ENCODE assay signal across 9 cellular contexts in genomic region chr9:131697908-131698714, GRCh38. TPM values are rescaled to one million over a fixed set of nuclear protein-coding genes. Genes with fewer than 3 reads are reported as not detected.
DNase-seq lines count a peak whose midpoint lies in the region; ATAC-seq and TF ChIP-seq lines count a peak whose summit lies in the region.
"Had no signal": no experiment of that assay in that cellular context is flagged by ENCODE, and none has a peak within 500 bp of the region (broad histone marks: within the 10 kb centered on the region; RNA-seq: fewer than 3 reads in every experiment).

No MANE protein-coding gene starts in this region.

- no peak for TF ChIP-seq CTCF in mucosa of descending colon (IDR thresholded peaks at IDR 0.05)

- H3K27ac Mint-ChIP-seq in central memory CD8-positive, alpha-beta T cell (ENCODE audit: low read depth), result peak overlapping the region; percentile 87

- H3K4me3 ChIP-seq in mucosa of descending colon, result no peak overlapping the region
- H3K4me3 ChIP-seq: PC-9 had no signal

- H3K4me1 ChIP-seq in mucosa of descending colon (ENCODE audit: low read depth), result peaks cover 8% of the 10 kb centered on the region

- no peak overlapping the region for H3K4me3 Mint-ChIP-seq in central memory CD8-positive, alpha-beta T cell

- in situ Hi-C loops in KBM-7 (cut with MboI; ENCODE audit: low pct_unique_long_range_greater_than_20kb, low sequenced_read_pairs), result no loop called here

- H3K36me3 ChIP-seq in mucosa of descending colon (ENCODE audit: low read depth), result no peaks in the 10 kb centered on the region

- no peaks in the 10 kb centered on the region for H3K9me3 Mint-ChIP-seq in central memory CD8-positive, alpha-beta T cell

- ATAC-seq in central memory CD8-positive, alpha-beta T cell (replicated peaks; ENCODE audit: extremely low read depth, poor library complexity, severe bottlenecking), result no peak
- ATAC-seq in mucosa of descending colon, result peak; percentile 37
- no peak for ATAC-seq in GM18870 (IDR thresholded peaks at IDR 0.05; ENCODE audit: unreplicated experiment)

- DNase-seq in AML-193 (lab: John Stamatoyannopoulos, UW), result peak; percentile 49 to 53
- DNase-seq in KBM-7, result peak; percentile 32
- DNase-seq in central memory CD8-positive, alpha-beta T cell (ENCODE audit: low spot score in 2 of 2), result no peak
- no peak for DNase-seq in mucosa of descending colon
- no peak for DNase-seq in DMS79 (lab: John Stamatoyannopoulos, UW)
- DNase-seq in NCI-H146 treated with DMSO at 0.1 percent for 48 hours (lab: John Stamatoyannopoulos, UW; ENCODE audit: unreplicated experiment), result no peak
- no peak for DNase-seq in stimulated activated CD4-positive, alpha-beta T cell treated with anti-CD3 and anti-CD28 coated beads, Interleukin-12 subunit alpha, Interleukin-12 subunit beta, amount 100 ng/mL, for 4 hours
- DNase-seq: PC-9 had no signal

- intact Hi-C loops in mucosa of descending colon (cut with DNase I, micrococcal nuclease), result no loop called here

- no peaks in the 10 kb centered on the region for H3K27me3 Mint-ChIP-seq in central memory CD8-positive, alpha-beta T cell

- H3K4me1 Mint-ChIP-seq in central memory CD8-positive, alpha-beta T cell, result peaks cover 88% of the 10 kb centered on the region

- H3K9me3 ChIP-seq in mucosa of descending colon, result no peaks in the 10 kb centered on the region

- peaks cover 19% of the 10 kb centered on the region for H3K36me3 Mint-ChIP-seq in central memory CD8-positive, alpha-beta T cell (ENCODE audit: insufficient read depth)

RNA-seq across cellular contexts. Expression of gene RAPGEF1, which starts 41.8 kb away (rescaled TPM):
- 100 to 1,000 TPM in 1 of 3 donors, 10 to 100 TPM in 2; 67.1 to 103 (median 84.2) TPM for total RNA-seq in mucosa of descending colon

Comparison
In these comparisons a context has a peak if more than half of its experiments do, and no peak if none do; other contexts are left out.
1. DNase-seq: peak in AML-193 (2 of 2) and KBM-7 (single experiment); none in central memory CD8-positive, alpha-beta T cell (0 of 2), mucosa of descending colon (0 of 3), DMS79 (single experiment), NCI-H146 treated with DMSO at 0.1 percent for 48 hours (single experiment) and stimulated activated CD4-positive, alpha-beta T cell treated with anti-CD3 and anti-CD28 coated beads, Interleukin-12 subunit alpha, Interleukin-12 subunit beta, amount 100 ng/mL, for 4 hours (single experiment).